Comparison of ENCODE assay signal across 8 cellular contexts in the genomic region with DNA sequence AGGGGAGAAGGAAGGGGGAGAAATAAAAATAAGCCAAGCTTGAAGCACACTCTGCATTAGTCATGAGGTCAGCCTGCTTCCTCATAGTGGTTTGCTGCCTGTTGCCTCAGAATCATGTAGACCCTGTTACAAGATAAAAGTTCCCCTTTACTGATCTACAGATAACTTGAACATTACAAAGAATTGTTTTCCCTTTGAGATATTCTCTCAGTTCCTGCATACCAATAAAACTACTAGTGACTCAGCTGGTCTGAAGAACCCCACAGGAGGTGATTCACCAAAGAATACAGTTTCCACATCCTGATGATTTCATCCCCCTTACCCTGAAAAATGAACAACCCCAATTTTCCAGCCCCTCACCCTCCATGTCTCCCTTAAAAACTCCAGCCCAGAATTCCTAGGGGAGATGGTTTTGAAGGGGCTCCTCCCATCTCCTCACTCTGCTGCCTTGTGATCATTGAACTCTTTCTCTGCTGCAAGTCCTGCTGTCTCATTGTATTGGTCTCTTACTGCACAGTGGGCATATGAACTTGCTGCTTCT. TPM values are rescaled to one million over a fixed set of nuclear protein-coding genes. Genes with fewer than 3 reads are reported as not detected.
DNase-seq lines count a peak whose midpoint lies in the region; ATAC-seq and TF ChIP-seq lines count a peak whose summit lies in the region.

No MANE protein-coding gene starts in this region.

- H3K4me1 Mint-ChIP-seq in activated T-cell treated with anti-CD3 and anti-CD28 coated beads, Interleukin-2, amount 50 U/mL, for 4 hours (ENCODE audit: low read depth), result peaks cover 14% of the 10 kb centered on the region

- H3K9me1 ChIP-seq in IMR-90 (ENCODE audit: insufficient read depth, low read length), result peaks cover 7% of the 10 kb centered on the region; the same call in 1 of the 2 replicates

- H2BK5ac ChIP-seq in IMR-90 (ENCODE audit: low read depth, low read length, poor library complexity, severe bottlenecking), result peak overlapping the region; percentile 99

- H3K36me3 Mint-ChIP-seq in activated T-cell treated with anti-CD3 and anti-CD28 coated beads, Interleukin-2, amount 50 U/mL, for 4 hours (ENCODE audit: insufficient read depth), result no peaks in the 10 kb centered on the region

- TF ChIP-seq POLR2A in IMR-90 (IDR thresholded peaks at IDR 0.05; ENCODE audit: low read depth, low read length), result no peak

- H3K9ac ChIP-seq in IMR-90 (ENCODE audit: low read depth, low read length), result no peak overlapping the region

- peak overlapping the region; percentile 97 for H2BK20ac ChIP-seq in IMR-90 (ENCODE audit: low read depth, low read length)

- peak overlapping the region; percentile 87 for H3K14ac ChIP-seq in IMR-90 (replicated peaks; ENCODE audit: low read depth, low read length)

- H3K27me3 Mint-ChIP-seq in activated T-cell treated with anti-CD3 and anti-CD28 coated beads, Interleukin-2, amount 50 U/mL, for 4 hours (ENCODE audit: low read depth), result peaks cover 7% of the 10 kb centered on the region

- ATAC-seq in IMR-90 (ENCODE audit: low read depth), result peak; percentile 86
- peak; percentile 97 to 98 for ATAC-seq in activated T-cell treated with anti-CD3 and anti-CD28 coated beads, Interleukin-2, amount 50 U/mL, for 4 hours
- ATAC-seq in left lung, result peak; percentile 74
- ATAC-seq in HG02840 (IDR thresholded peaks at IDR 0.05; ENCODE audit: low FRiP score, unreplicated experiment), result no peak
- ATAC-seq in GM19324 (IDR thresholded peaks at IDR 0.05; ENCODE audit: low FRiP score, unreplicated experiment), result no peak

- H3K4me2 ChIP-seq in IMR-90 (ENCODE audit: low read depth, low read length), result peak overlapping the region; percentile 30; the same call in 1 of the 2 replicates

- peak overlapping the region; percentile 78 to 91; a peak in 3 of 4 replicates for H4K8ac ChIP-seq in IMR-90 (ENCODE audit: low read depth in 2 of 2, low read length in 2 of 2)

- H3K4me3 ChIP-seq in IMR-90 (ENCODE audit: insufficient read depth, low read depth, low read length), result no peak overlapping the region
- no peak overlapping the region for H3K4me3 ChIP-seq in left lung

- DNase-seq in CD1c-positive myeloid dendritic cell (ENCODE audit: extremely low spot score), result peak; percentile 85
- DNase-seq in IMR-90, result peak; percentile 98
- DNase-seq in activated T-cell treated with anti-CD3 and anti-CD28 coated beads, Interleukin-2, amount 50 U/mL, for 4 hours, result no peak
- DNase-seq in left lung, result no peak
- DNase-seq in posterior cingulate gyrus, result no peak
- no peak for DNase-seq in caudate nucleus (lab: John Stamatoyannopoulos, UW)

- BruUV-seq in IMR-90 (replicated peaks; lab: Mats Ljungman, UMichigan), result no TSS peak

- CTCF ChIA-PET in IMR-90 (lab: Yijun Ruan, JAX), result no interaction called here

- no peaks in the 10 kb centered on the region for H4K20me1 ChIP-seq in IMR-90 (ENCODE audit: insufficient read depth, low read length)

- peak overlapping the region; percentile 96 for H3K18ac ChIP-seq in IMR-90 (ENCODE audit: low read depth, low read length)

- TF ChIP-seq RAD21 in IMR-90 (IDR thresholded peaks at IDR 0.05; ENCODE audit: low read length), result no peak

- peak overlapping the region; percentile 93 for H4K91ac ChIP-seq in IMR-90 (ENCODE audit: insufficient read depth, low read depth, low read length)

- dilution Hi-C loops in IMR-90 (cut with HindIII; ENCODE audit: low sequenced_read_pairs, unreplicated experiment), result no loop called here

- peak overlapping the region; percentile 99 for H2BK120ac ChIP-seq in IMR-90 (ENCODE audit: low read depth, low read length)

- H3K36me3 ChIP-seq in IMR-90 (ENCODE audit: control insufficient read depth, insufficient read depth, low read length), result no peaks in the 10 kb centered on the region
- no peaks in the 10 kb centered on the region for H3K36me3 ChIP-seq in left lung

- H3K27ac ChIP-seq in IMR-90 (ENCODE audit: insufficient read depth, low read length) (peak overlapping the region; percentile 93), left lung (peak overlapping the region in 1 of 2 donors; percentile 38), caudate nucleus (ENCODE audit: low read depth, low read length) (no peak overlapping the region)

- H3K4me1 ChIP-seq in IMR-90 (ENCODE audit: control insufficient read depth, insufficient read depth, low read length) (peaks cover 10% of the 10 kb centered on the region), left lung (no peaks in the 10 kb centered on the region)

- H2AK9ac ChIP-seq in IMR-90 (replicated peaks; ENCODE audit: low read depth, low read length, poor library complexity), result peak overlapping the region; percentile 57

- H3K4me3 Mint-ChIP-seq in activated T-cell treated with anti-CD3 and anti-CD28 coated beads, Interleukin-2, amount 50 U/mL, for 4 hours, result no peak overlapping the region

- in situ Hi-C loops in IMR-90 (cut with MboI; ENCODE audit: low sequenced_read_pairs), result no loop called here

- intact Hi-C loops in IMR-90 (cut with micrococcal nuclease), result no loop called here
- intact Hi-C loops in left lung (cut with DNase I), result no loop called here
- intact Hi-C loops in posterior cingulate gyrus (cut with DNase I), result no loop called here

- peak overlapping the region; percentile 80 for H2AFZ ChIP-seq in IMR-90 (replicated peaks; ENCODE audit: low read length, poor library complexity)

- TF ChIP-seq CTCF in IMR-90 (conservative IDR thresholded peaks at IDR 0.05; ENCODE audit: low read depth, low read length) (no peak), left lung (IDR thresholded peaks at IDR 0.05) (no peak)

- peak overlapping the region; percentile 80; the same call in 1 of the 2 replicates for H3K23ac ChIP-seq in IMR-90 (ENCODE audit: low read depth, low read length)

- H4K5ac ChIP-seq in IMR-90 (ENCODE audit: low read depth, low read length), result peak overlapping the region; percentile 71

- H3K4ac ChIP-seq in IMR-90 (ENCODE audit: low read depth, low read length), result peak overlapping the region; percentile 97; the same call in 1 of the 2 replicates

- POLR2A ChIA-PET in IMR-90 (lab: Charles Lee; ENCODE audit: unreplicated experiment), result no interaction called here

- H3K27me3 ChIP-seq in IMR-90 (ENCODE audit: control insufficient read depth, insufficient read depth, low read length) (no peaks in the 10 kb centered on the region), left lung (no peaks in the 10 kb centered on the region)

- H3K79me1 ChIP-seq in IMR-90 (ENCODE audit: low read depth in 1 of 2, low read length in 2 of 2), result peaks cover 0 to 8% of the 10 kb centered on the region in 2 experiments; a peak in 2 of 4 replicates

- H2BK15ac ChIP-seq in IMR-90 (ENCODE audit: low read depth, low read length), result peak overlapping the region; percentile 93; the same call in 1 of the 3 replicates

- peak overlapping the region; percentile 60; the same call in 1 of the 2 replicates for H3K56ac ChIP-seq in IMR-90 (ENCODE audit: extremely low read depth, insufficient read depth, low read length)

- H3K9me3 Mint-ChIP-seq in activated T-cell treated with anti-CD3 and anti-CD28 coated beads, Interleukin-2, amount 50 U/mL, for 4 hours, result peaks cover 4% of the 10 kb centered on the region

- peak overlapping the region; percentile 45; the same call in 1 of the 2 replicates for H2AK5ac ChIP-seq in IMR-90 (ENCODE audit: low read depth, low read length)

- peaks cover 10% of the 10 kb centered on the region for H3K9me3 ChIP-seq in IMR-90 (ENCODE audit: control insufficient read depth, insufficient read depth, low read length)
- H3K9me3 ChIP-seq in left lung, result peaks cover 0 to 14% of the 10 kb centered on the region in 2 donors

TF ChIP-seq in IMR-90, 13 proteins besides CTCF, POLR2A, EP300 and RAD21:
- peak; percentile 93 for TF ChIP-seq CEBPB (IDR thresholded peaks at IDR 0.05; ENCODE audit: low read depth, low read length)
- no peak for TF ChIP-seq MXI1 (IDR thresholded peaks at IDR 0.05; ENCODE audit: borderline replicate concordance, low read depth, low read length)
- TF ChIP-seq NFE2L2 (IDR thresholded peaks at IDR 0.05; ENCODE audit: low read depth, low read length), result peak; percentile 61
- peak; percentile 82 for TF ChIP-seq BHLHE40 (IDR thresholded peaks at IDR 0.05; ENCODE audit: low read depth, low read length)
- peak; percentile 85 for TF ChIP-seq FOS (IDR thresholded peaks at IDR 0.05; ENCODE audit: low read depth, low read length)

RNA-seq across cellular contexts. Expression of gene NRP1, which starts 31.5 kb away (rescaled TPM):
- 191 and 227 TPM in 2 replicates for total RNA-seq in IMR-90 (2012; rRNA removed)
- 87.5 and 108 TPM in 2 replicates for polyA plus RNA-seq in IMR-90 (2012; rRNA removed)
- 35.8 and 44.6 TPM in 2 replicates for polyA plus RNA-seq in IMR-90 (2012; cell fraction: cytosol; rRNA removed)
- polyA plus RNA-seq in IMR-90 (2012; cell fraction: nucleus; rRNA removed; ENCODE audit: low replicate concordance), result 31.3 and 126 TPM in 2 replicates
- total RNA-seq in activated T-cell treated with anti-CD3 and anti-CD28 coated beads, Interleukin-2, amount 50 U/mL, for 4 hours, result 1 to 10 TPM; 3.5 to 4.5 (median 4.0) TPM
- total RNA-seq in left lung, result 100 to 1,000 TPM in 1 of 2 donors, 10 to 100 TPM in 1; 79.8 to 140 TPM

Comparison
In these comparisons a context has a peak if more than half of its experiments do, and no peak if none do; other contexts are left out.
1. DNase-seq: peak in CD1c-positive myeloid dendritic cell (single experiment) and IMR-90 (single experiment); none in activated T-cell treated with anti-CD3 and anti-CD28 coated beads, Interleukin-2, amount 50 U/mL, for 4 hours (single experiment), left lung (0 of 2), posterior cingulate gyrus (0 of 10) and caudate nucleus (0 of 61).
2. ATAC-seq: peak in IMR-90 (single experiment), activated T-cell treated with anti-CD3 and anti-CD28 coated beads, Interleukin-2, amount 50 U/mL, for 4 hours (2 of 2) and left lung (single experiment); none in HG02840 (single experiment) and GM19324 (single experiment).
3. RNA of gene NRP1, which starts 31.5 kb away (total RNA-seq): 191 to 227 TPM in IMR-90 and 79.8 to 140 TPM in left lung; 3.5 to 4.5 TPM in activated T-cell treated with anti-CD3 and anti-CD28 coated beads, Interleukin-2, amount 50 U/mL, for 4 hours; every median in the first group is over 10 times any median in the second.